In the genomic region with DNA sequence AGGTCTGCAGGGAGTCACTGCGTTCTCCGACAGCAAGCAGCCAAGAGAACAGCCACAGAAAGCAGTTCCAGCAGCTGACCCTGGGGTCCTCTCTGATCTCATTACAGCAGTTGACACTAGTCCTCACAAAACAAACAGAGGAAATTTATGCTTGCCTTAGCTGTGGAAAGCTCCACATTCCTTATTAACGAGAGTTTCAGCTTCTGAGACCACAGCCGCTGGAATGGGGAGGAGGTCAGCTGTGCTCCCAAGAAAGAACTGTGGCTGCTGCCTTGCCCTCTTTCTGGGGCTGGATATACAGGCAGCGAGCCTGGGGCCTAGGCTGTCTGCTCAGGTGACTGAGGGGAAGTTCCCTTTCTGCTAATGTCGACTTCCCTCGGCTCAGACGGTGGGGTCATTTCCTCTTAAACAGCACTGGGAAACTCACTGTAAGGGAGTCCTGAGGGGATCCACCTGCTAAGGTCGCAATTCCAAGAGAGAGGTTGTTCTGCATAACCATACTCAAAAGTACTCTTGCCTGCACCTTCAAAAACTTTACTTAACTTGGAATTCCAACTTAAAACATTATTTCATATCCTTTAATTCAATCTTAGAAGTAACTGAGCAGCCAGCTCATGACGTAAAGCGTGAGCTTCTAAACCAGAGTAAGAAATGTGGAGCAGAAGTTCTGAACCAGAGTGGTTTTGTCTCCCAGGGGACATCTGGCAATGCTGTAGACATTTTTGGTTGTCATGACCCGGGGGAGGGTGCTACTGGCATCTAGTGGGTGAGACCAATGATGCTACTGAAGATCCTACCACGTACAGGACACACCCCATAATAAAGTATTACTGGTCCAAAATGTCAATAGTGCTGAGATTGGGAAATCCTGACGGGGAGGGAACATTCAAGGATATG, we compare ENCODE assay signal across 9 cellular contexts.
A peak's percentile ranks its signal among the peaks of the same experiment; 100 is the strongest.
DNase-seq lines count a peak whose midpoint lies in the region; ATAC-seq and TF ChIP-seq lines count a peak whose summit lies in the region.
"Had no signal": no experiment of that assay in that cellular context is flagged by ENCODE, and none has a peak within 500 bp of the region (broad histone marks: within the 10 kb centered on the region; RNA-seq: fewer than 3 reads in every experiment).

No MANE protein-coding gene starts in this region.

- 31% methylated on average over 14 of the region's 14 CpGs for WGBS in prostate gland

- DNase-seq in H7 (peak; percentile 7), NOMO-1 treated with DMSO at 0.1 percent for 48 hours (lab: John Stamatoyannopoulos, UW; ENCODE audit: unreplicated experiment) (peak; percentile 55), dermis blood vessel endothelial cell (peak; percentile 32), prostate gland (ENCODE audit: low spot score) (no peak), NCI-H2171 treated with DMSO at 0.1 percent for 48 hours (lab: John Stamatoyannopoulos, UW) (no peak)
- no peak for DNase-seq in stimulated activated CD8-positive, alpha-beta memory T cell treated with anti-CD3 and anti-CD28 coated beads, Interleukin-4, amount 100 ng/mL, for 48 hours

- peak; percentile 69 for ATAC-seq in GM18505 (IDR thresholded peaks at IDR 0.05; ENCODE audit: unreplicated experiment)
- ATAC-seq in GM19023 (IDR thresholded peaks at IDR 0.05; ENCODE audit: unreplicated experiment): no peak
- ATAC-seq: Panc1 had no signal

- H3K4me1 ChIP-seq in prostate gland (replicated peaks): peaks cover 19% of the 10 kb centered on the region

- peak overlapping the region; percentile 61 to 94 for H3K27ac ChIP-seq in prostate gland

- TF ChIP-seq POLR2A in GM18505 (IDR thresholded peaks at IDR 0.05; ENCODE audit: borderline replicate concordance, extremely low read depth, insufficient read depth, insufficient read length) (no peak), prostate gland (IDR thresholded peaks at IDR 0.05) (no peak)

- intact Hi-C loops in prostate gland (cut with DNase I): loop anchor here (5.0 to 10.0 kb wide), 4 partner anchors 81 to 258 kb away; partner anchors contain the start of gene BACH2

- no peaks in the 10 kb centered on the region for H3K36me3 ChIP-seq in H7 (replicated peaks; ENCODE audit: control insufficient read depth, insufficient read depth, low read length)
- no peaks in the 10 kb centered on the region for H3K36me3 ChIP-seq in prostate gland

- H3K9me3 ChIP-seq in prostate gland: no peaks in the 10 kb centered on the region

- TF ChIP-seq CTCF in prostate gland (IDR thresholded peaks at IDR 0.05): no peak

- H3K4me3 ChIP-seq in H7 (ENCODE audit: insufficient read depth, low read depth, low read length) (no peak overlapping the region), prostate gland (no peak overlapping the region)

- H3K27me3 ChIP-seq in H7 (ENCODE audit: control insufficient read depth, insufficient read depth, low read length): no peaks in the 10 kb centered on the region
- no peaks in the 10 kb centered on the region for H3K27me3 ChIP-seq in prostate gland (replicated peaks; ENCODE audit: insufficient read depth)

Comparison
In these comparisons a context has a peak if more than half of its experiments do, and no peak if none do; other contexts are left out.
1. DNase-seq: peak in H7 (single experiment), NOMO-1 treated with DMSO at 0.1 percent for 48 hours (single experiment) and dermis blood vessel endothelial cell (single experiment); none in prostate gland (single experiment), NCI-H2171 treated with DMSO at 0.1 percent for 48 hours (single experiment) and stimulated activated CD8-positive, alpha-beta memory T cell treated with anti-CD3 and anti-CD28 coated beads, Interleukin-4, amount 100 ng/mL, for 48 hours (single experiment).